In the genomic region with DNA sequence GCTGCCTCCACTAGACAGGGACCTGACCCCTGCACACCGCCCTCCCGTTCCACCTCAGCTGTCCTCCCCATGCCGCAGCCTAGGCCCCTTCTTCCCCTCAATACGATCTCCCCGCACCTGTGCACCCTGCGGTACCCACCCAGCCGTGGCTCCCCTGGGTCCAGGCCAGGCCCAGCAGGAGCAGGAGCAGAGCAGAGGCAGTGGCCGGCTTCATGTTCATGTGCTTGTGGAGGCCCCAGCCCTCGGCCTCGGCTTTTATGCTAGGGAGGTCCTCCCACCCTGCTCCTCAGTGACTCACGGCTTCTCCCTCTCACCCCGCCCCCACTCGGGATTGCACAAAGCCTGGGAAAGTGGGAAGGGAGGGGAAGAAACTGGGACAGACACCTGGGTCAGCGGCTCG, we compare ENCODE assay signal across 1 cellular context.
TF ChIP-seq lines count a peak whose summit lies in the region.

No MANE protein-coding gene starts in this region.

TF ChIP-seq in HCT116, 20 proteins besides CTCF, POLR2A, EP300 and RAD21 (continued from another document):
- TF ChIP-seq ELF1 (IDR thresholded peaks at IDR 0.05; ENCODE audit: borderline replicate concordance, low read depth) (no peak), JUND (IDR thresholded peaks at IDR 0.05) (no peak), SRF (IDR thresholded peaks at IDR 0.05; ENCODE audit: low read depth) (no peak), ZNF274 (IDR thresholded peaks at IDR 0.05; ENCODE audit: low read depth, low read length) (no peak), SIN3A (IDR thresholded peaks at IDR 0.05; ENCODE audit: low read depth) (no peak), EGR1 (IDR thresholded peaks at IDR 0.05; ENCODE audit: low read depth) (no peak), YY1 (IDR thresholded peaks at IDR 0.05; ENCODE audit: extremely low read depth, insufficient replicate concordance, low read depth, low read length) (no peak), SP1 (IDR thresholded peaks at IDR 0.05; ENCODE audit: low read depth) (no peak), ATF3 (IDR thresholded peaks at IDR 0.05) (no peak), TCF7L2 (IDR thresholded peaks at IDR 0.05; ENCODE audit: borderline replicate concordance, extremely low read depth, insufficient read depth, insufficient read length) (no peak)
- TF ChIP-seq, protein P1, sequence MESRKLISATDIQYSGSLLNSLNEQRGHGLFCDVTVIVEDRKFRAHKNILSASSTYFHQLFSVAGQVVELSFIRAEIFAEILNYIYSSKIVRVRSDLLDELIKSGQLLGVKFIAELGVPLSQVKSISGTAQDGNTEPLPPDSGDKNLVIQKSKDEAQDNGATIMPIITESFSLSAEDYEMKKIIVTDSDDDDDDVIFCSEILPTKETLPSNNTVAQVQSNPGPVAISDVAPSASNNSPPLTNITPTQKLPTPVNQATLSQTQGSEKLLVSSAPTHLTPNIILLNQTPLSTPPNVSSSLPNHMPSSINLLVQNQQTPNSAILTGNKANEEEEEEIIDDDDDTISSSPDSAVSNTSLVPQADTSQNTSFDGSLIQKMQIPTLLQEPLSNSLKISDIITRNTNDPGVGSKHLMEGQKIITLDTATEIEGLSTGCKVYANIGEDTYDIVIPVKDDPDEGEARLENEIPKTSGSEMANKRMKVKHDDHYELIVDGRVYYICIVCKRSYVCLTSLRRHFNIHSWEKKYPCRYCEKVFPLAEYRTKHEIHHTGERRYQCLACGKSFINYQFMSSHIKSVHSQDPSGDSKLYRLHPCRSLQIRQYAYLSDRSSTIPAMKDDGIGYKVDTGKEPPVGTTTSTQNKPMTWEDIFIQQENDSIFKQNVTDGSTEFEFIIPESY (IDR thresholded peaks at IDR 0.05; ENCODE audit: extremely low read depth, insufficient replicate concordance, low read length), result no peak
- TF ChIP-seq, protein P2, sequence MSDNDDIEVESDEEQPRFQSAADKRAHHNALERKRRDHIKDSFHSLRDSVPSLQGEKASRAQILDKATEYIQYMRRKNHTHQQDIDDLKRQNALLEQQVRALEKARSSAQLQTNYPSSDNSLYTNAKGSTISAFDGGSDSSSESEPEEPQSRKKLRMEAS (IDR thresholded peaks at IDR 0.05), result no peak
